Comparison of ENCODE assay signal across 18 cellular contexts in genomic region chr7:95899919-95900513, GRCh38.
DNase-seq lines count a peak whose midpoint lies in the region; ATAC-seq and TF ChIP-seq lines count a peak whose summit lies in the region.
"Had no signal": no experiment of that assay in that cellular context is flagged by ENCODE, and none has a peak within 500 bp of the region (broad histone marks: within the 10 kb centered on the region; RNA-seq: fewer than 3 reads in every experiment).

No MANE protein-coding gene starts in this region.

- no peaks in the 10 kb centered on the region for H3K27me3 Mint-ChIP-seq in GM23338 (ENCODE audit: insufficient read depth, low read depth, poor library complexity)
- peaks cover 3 to 19% (median 8%) of the 10 kb centered on the region in 5 donors for H3K27me3 Mint-ChIP-seq in naive thymus-derived CD8-positive, alpha-beta T cell

- ATAC-seq in GM23338 (peak; percentile 93), sciatic nerve (peak; percentile 49), GM21576 (IDR thresholded peaks at IDR 0.05; ENCODE audit: unreplicated experiment) (no peak), GM18858 (IDR thresholded peaks at IDR 0.05; ENCODE audit: unreplicated experiment) (no peak)
- ATAC-seq in naive thymus-derived CD8-positive, alpha-beta T cell = no peak
- ATAC-seq: gastroesophageal sphincter had no signal

- no peaks in the 10 kb centered on the region for H3K9me3 Mint-ChIP-seq in GM23338
- peaks cover 0 to 3% (median 0%) of the 10 kb centered on the region in 9 donors for H3K9me3 Mint-ChIP-seq in naive thymus-derived CD8-positive, alpha-beta T cell
- H3K9me3 Mint-ChIP-seq: CD4-positive, alpha-beta memory T cell had no signal

- no peaks in the 10 kb centered on the region for H3K9me2 ChIP-seq in GM23338 (ENCODE audit: insufficient read depth)

- intact Hi-C loops in sciatic nerve (cut with DNase I) = no loop called here

- peaks cover 13% of the 10 kb centered on the region; the same call in 1 of the 2 replicates for H3K4me1 ChIP-seq in GM23338 (ENCODE audit: insufficient read depth)
- H3K4me1 ChIP-seq: gastroesophageal sphincter had no signal

- no peaks in the 10 kb centered on the region for H3K36me3 ChIP-seq in GM23338 (ENCODE audit: insufficient read depth)
- H3K36me3 ChIP-seq: gastroesophageal sphincter had no signal

- H3K4me1 Mint-ChIP-seq in GM23338 = peaks cover 24% of the 10 kb centered on the region
- H3K4me1 Mint-ChIP-seq in naive thymus-derived CD8-positive, alpha-beta T cell = no peaks in the 10 kb centered on the region
- H3K4me1 Mint-ChIP-seq: CD4-positive, alpha-beta memory T cell had no signal

- no peaks in the 10 kb centered on the region for H3F3A ChIP-seq in GM23338 (replicated peaks; ENCODE audit: low read depth)

- POLR2A ChIA-PET in naive thymus-derived CD8-positive, alpha-beta T cell (lab: Charles Lee) = no interaction called here

- H3K4me3 ChIP-seq in GM23338 = no peak overlapping the region
- H3K4me3 ChIP-seq: gastroesophageal sphincter, smooth muscle cell had no signal

- no peaks in the 10 kb centered on the region for H3K79me2 ChIP-seq in GM23338 (replicated peaks; ENCODE audit: insufficient read depth)
- H3K79me2 ChIP-seq: parathyroid adenoma had no signal

- no peak overlapping the region for H3K27ac ChIP-seq in GM23338 (ENCODE audit: low read depth)
- H3K27ac ChIP-seq: gastroesophageal sphincter, HL-60, parathyroid adenoma had no signal

- H3K36me3 Mint-ChIP-seq in GM23338 (ENCODE audit: low read depth) = no peaks in the 10 kb centered on the region
- no peaks in the 10 kb centered on the region for H3K36me3 Mint-ChIP-seq in naive thymus-derived CD8-positive, alpha-beta T cell
- H3K36me3 Mint-ChIP-seq: CD4-positive, alpha-beta memory T cell had no signal

- no peaks in the 10 kb centered on the region for H3K27me3 ChIP-seq in GM23338 (ENCODE audit: insufficient read depth)
- H3K27me3 ChIP-seq: gastroesophageal sphincter had no signal

- DNase-seq in GM23338 (ENCODE audit: low spot score) = peak; percentile 56
- DNase-seq in NOMO-1 treated with DMSO at 0.1 percent for 48 hours (lab: John Stamatoyannopoulos, UW; ENCODE audit: unreplicated experiment) = peak; percentile 99
- peak; percentile 49 for DNase-seq in ecto neural progenitor cell (ENCODE audit: low spot score)
- DNase-seq in sciatic nerve (ENCODE audit: low spot score) = no peak
- DNase-seq in naive thymus-derived CD8-positive, alpha-beta T cell = no peak
- DNase-seq: activated CD4-positive, alpha-beta T cell treated with anti-CD3 and anti-CD28 coated beads for 48 hours; CD4-positive, alpha-beta memory T cell; EL; Karpas-422; NCI-H187 treated with DMSO at 0.1 percent for 48 hours; NCI-H510A treated with DMSO at 0.1 percent for 48 hours; stimulated activated naive CD4-positive, alpha-beta T cell treated with Interleukin-2 at 50 U/mL for 16 hours had no signal

- no peak overlapping the region for H3K4me2 ChIP-seq in GM23338
- H3K4me2 ChIP-seq: smooth muscle cell had no signal

- peak; percentile 39 to 63; a peak in 3 of 4 replicates for TF ChIP-seq CTCF in GM23338 (conservative IDR thresholded peaks at IDR 0.05; ENCODE audit: low read depth in 2 of 2)

- H4K20me1 ChIP-seq in GM23338 (replicated peaks; ENCODE audit: insufficient read depth) = no peaks in the 10 kb centered on the region

- H3K27ac Mint-ChIP-seq in GM23338 = no peak overlapping the region
- H3K27ac Mint-ChIP-seq in naive thymus-derived CD8-positive, alpha-beta T cell = no peak overlapping the region
- H3K27ac Mint-ChIP-seq: CD4-positive, alpha-beta memory T cell had no signal

- no peak overlapping the region for H3K4me3 Mint-ChIP-seq in GM23338
- H3K4me3 Mint-ChIP-seq in naive thymus-derived CD8-positive, alpha-beta T cell = no peak overlapping the region
- H3K4me3 Mint-ChIP-seq: CD4-positive, alpha-beta memory T cell had no signal

- H2AFZ ChIP-seq in GM23338 = no peak overlapping the region; the same call in 1 of the 2 replicates
- H2AFZ ChIP-seq: parathyroid adenoma had no signal

TF ChIP-seq in GM23338, 12 proteins besides CTCF, POLR2A, EP300 and RAD21 (continues in another document):
- TF ChIP-seq ZNF331 (CRISPR knock-in tag; IDR thresholded peaks at IDR 0.05; ENCODE audit: low read depth) (no peak), REST (IDR thresholded peaks at IDR 0.05; ENCODE audit: unreplicated experiment) (no peak), POLR2AphosphoS5 (IDR thresholded peaks at IDR 0.05; ENCODE audit: low read depth) (no peak), ZNF462 (CRISPR knock-in tag; IDR thresholded peaks at IDR 0.05) (no peak), NANOG (IDR thresholded peaks at IDR 0.05; ENCODE audit: borderline replicate concordance) (no peak)

Comparison
In these comparisons a context has a peak if more than half of its experiments do, and no peak if none do; other contexts are left out.
1. ATAC-seq: peak in GM23338 (single experiment) and sciatic nerve (single experiment); none in GM21576 (single experiment), GM18858 (single experiment) and naive thymus-derived CD8-positive, alpha-beta T cell (0 of 2).
2. DNase-seq: peak in GM23338 (single experiment), NOMO-1 treated with DMSO at 0.1 percent for 48 hours (single experiment) and ecto neural progenitor cell (single experiment); none in sciatic nerve (single experiment) and naive thymus-derived CD8-positive, alpha-beta T cell (0 of 10).